In the genomic region with DNA sequence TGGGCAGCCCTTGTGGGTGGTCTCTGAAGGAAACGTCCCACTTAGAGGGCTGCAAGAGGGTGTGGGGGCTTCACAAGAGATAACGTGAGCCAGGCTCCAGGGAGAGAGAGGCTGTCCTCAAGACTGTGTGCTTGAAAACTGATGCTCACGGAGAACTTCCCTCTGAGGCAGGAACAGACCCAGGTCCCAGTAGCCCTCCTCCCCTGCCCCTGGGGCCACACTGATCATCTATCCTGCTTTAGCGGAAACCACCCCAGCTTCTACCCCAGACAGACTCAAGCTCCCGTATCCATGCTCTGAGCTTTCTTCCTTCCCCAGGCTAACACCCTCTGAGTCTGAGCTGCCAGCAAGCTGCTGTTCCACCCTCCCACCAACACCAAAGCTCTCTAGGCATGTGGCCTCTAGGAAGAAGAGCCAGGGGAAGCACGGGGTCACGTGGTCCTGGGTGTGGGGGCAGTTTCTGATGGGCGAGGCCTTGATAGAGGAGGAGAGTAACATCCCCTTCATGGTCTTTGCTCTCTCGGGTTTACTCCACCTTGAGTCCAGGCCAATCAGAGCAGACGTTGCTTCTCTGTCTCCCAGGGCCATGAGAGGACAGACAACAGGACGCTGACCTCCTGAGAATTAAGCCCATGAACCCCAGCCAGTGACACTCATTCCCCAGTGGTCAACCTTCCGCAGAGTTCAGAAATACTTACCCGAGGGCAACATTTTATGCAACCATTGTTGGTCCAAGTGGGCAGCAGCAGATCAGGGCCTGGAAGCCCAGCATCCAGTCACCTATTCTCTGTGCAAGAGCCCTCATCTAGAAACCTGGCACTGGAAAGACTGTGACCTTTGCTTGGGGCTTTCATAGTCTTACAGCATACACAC, we compare ENCODE assay signal across 8 cellular contexts. TPM values are rescaled to one million over a fixed set of nuclear protein-coding genes. Genes with fewer than 3 reads are reported as not detected.
DNase-seq lines count a peak whose midpoint lies in the region; ATAC-seq and TF ChIP-seq lines count a peak whose summit lies in the region.

No MANE protein-coding gene starts in this region.

- peaks cover 0 to 29% (median 0%) of the 10 kb centered on the region in 9 donors for H3K36me3 ChIP-seq in heart right ventricle

- intact Hi-C loops in heart right ventricle (cut with DNase I) = loop anchor here in 1 of 10 donors (10.0 kb wide), 1 partner anchor 111 kb away; the partner anchor contains the start of gene DHRS4L2

- peaks cover 3 to 36% (median 21%) of the 10 kb centered on the region in 9 donors for H3K4me1 ChIP-seq in heart right ventricle

- TF ChIP-seq CTCF in heart right ventricle (IDR thresholded peaks at IDR 0.05) = no peak

- peak; percentile 77 for DNase-seq in AG20443 (ENCODE audit: low spot score)
- DNase-seq in NOMO-1 treated with DMSO at 0.1 percent for 48 hours (lab: John Stamatoyannopoulos, UW; ENCODE audit: unreplicated experiment) = peak; percentile 45
- peak; percentile 48 for DNase-seq in activated T-helper 9 cell treated with anti-CD3 and anti-CD28 coated beads, Interleukin-2, amount 50 U/mL, for 16 hours (ENCODE audit: low read depth)
- DNase-seq in heart right ventricle = no peak
- DNase-seq in retina = peak; percentile 82
- DNase-seq in NCI-H128 (lab: John Stamatoyannopoulos, UW; ENCODE audit: unreplicated experiment) = no peak

- H3K4me3 ChIP-seq in heart right ventricle = peak overlapping the region in 9 of 10 donors; percentile 61 to 94 (median 87)

- H3K9me3 ChIP-seq in heart right ventricle = no peaks in the 10 kb centered on the region

- ATAC-seq in GM18861 (IDR thresholded peaks at IDR 0.05; ENCODE audit: unreplicated experiment) = peak; percentile 62
- peak; percentile 43 for ATAC-seq in HG03025 (IDR thresholded peaks at IDR 0.05; ENCODE audit: low FRiP score, unreplicated experiment)
- peak in 6 of 8 donors; percentile 7 to 28 (median 11) for ATAC-seq in heart right ventricle

- peak overlapping the region; percentile 74 to 95 (median 91) for H3K27ac ChIP-seq in heart right ventricle

- WGBS in heart right ventricle, 2 donors = 55 to 65% methylated on average over 13 of the region's 13 CpGs

- no peaks in the 10 kb centered on the region for H3K27me3 ChIP-seq in heart right ventricle

RNA-seq across cellular contexts. Expression of gene PCK2, which starts 1.3 kb away (rescaled TPM):
- total RNA-seq in heart right ventricle = 1 to 10 TPM in 9 of 10 donors, under 1 TPM in 1; 0.75 to 6.8 (median 2.6) TPM
- polyA plus RNA-seq in heart right ventricle = 1 to 10 TPM; 2.5 to 7.3 TPM

RNA-seq across cellular contexts. Expression of gene DCAF11, which starts 19.1 kb away (rescaled TPM):
- 10 to 100 TPM; 62.2 to 99.7 (median 73.0) TPM for total RNA-seq in heart right ventricle
- polyA plus RNA-seq in heart right ventricle = 10 to 100 TPM; 19.7 to 72.7 TPM

RNA-seq across cellular contexts. Expression of gene NRL, which starts 19.3 kb away (rescaled TPM):
- total RNA-seq in heart right ventricle = 1 to 10 TPM; 1.7 to 3.5 (median 2.2) TPM
- polyA plus RNA-seq in heart right ventricle = 1 to 10 TPM; 1.5 to 3.3 TPM

RNA-seq across cellular contexts. Expression of gene CPNE6, which starts 24.1 kb away (rescaled TPM):
- under 1 TPM in 4 of 10 donors, not detected in 6; 0.12 to 0.64 (median 0.41) TPM for total RNA-seq in heart right ventricle
- polyA plus RNA-seq in heart right ventricle = not detected

RNA-seq across cellular contexts. Expression of gene FITM1, which starts 35.0 kb away (rescaled TPM):
- 100 to 1,000 TPM; 105 to 176 (median 131) TPM for total RNA-seq in heart right ventricle
- 100 to 1,000 TPM in 1 of 2 donors, 10 to 100 TPM in 1; 77.0 to 247 TPM for polyA plus RNA-seq in heart right ventricle

Comparison
In these comparisons a context has a peak if more than half of its experiments do, and no peak if none do; other contexts are left out.
1. DNase-seq: peak in AG20443 (single experiment), NOMO-1 treated with DMSO at 0.1 percent for 48 hours (single experiment), activated T-helper 9 cell treated with anti-CD3 and anti-CD28 coated beads, Interleukin-2, amount 50 U/mL, for 16 hours (single experiment) and retina (single experiment); none in heart right ventricle (0 of 2) and NCI-H128 (single experiment).
2. ATAC-seq: peak in every context shown above with its lines; median percentile 62 in GM18861; 43 in HG03025; 11 in heart right ventricle.